Comparison of ENCODE assay signal across 9 cellular contexts in the genomic region with DNA sequence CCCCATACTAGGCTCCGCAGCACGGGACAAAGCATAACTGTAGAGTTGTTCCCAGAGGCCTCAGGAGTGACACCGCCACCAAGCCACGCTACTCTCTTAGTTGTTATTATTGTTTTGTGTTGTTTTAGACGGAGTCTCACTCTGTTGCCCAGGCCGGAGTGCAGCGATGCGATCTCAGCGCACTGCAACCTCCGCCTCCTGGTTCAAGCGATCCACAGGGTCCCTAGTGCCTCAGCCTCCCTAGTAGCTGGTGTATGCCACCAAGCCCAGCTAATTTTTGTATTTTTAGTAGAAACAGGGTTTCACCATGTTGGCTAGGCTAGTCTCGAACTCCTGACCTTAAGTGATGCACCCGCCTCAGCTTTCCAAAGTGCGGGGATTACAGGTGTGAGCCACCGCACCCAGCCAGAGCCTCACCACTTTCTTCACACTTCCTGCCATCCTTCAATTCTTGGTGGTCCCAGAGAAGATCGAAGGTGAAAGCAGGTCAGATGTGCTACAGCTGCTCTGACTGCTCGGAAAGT. TPM values are rescaled to one million over a fixed set of nuclear protein-coding genes. Genes with fewer than 3 reads are reported as not detected.
DNase-seq lines count a peak whose midpoint lies in the region; ATAC-seq, FAIRE-seq and TF ChIP-seq lines count a peak whose summit lies in the region.
"Had no signal": no experiment of that assay in that cellular context is flagged by ENCODE, and none has a peak within 500 bp of the region (broad histone marks: within the 10 kb centered on the region; RNA-seq: fewer than 3 reads in every experiment).

No MANE protein-coding gene starts in this region.

- H3K9me3 ChIP-seq in CD4-positive, alpha-beta memory T cell (ENCODE audit: control insufficient read depth in 1 of 2, low read length in 2 of 2) = no peaks in the 10 kb centered on the region
- H3K9me3 ChIP-seq in Panc1 (ENCODE audit: control insufficient read depth, insufficient read depth, low read depth, low read length) = no peaks in the 10 kb centered on the region
- no peaks in the 10 kb centered on the region for H3K9me3 ChIP-seq in osteoblast (ENCODE audit: low read depth, low read length)

- no peaks in the 10 kb centered on the region for H4K20me1 ChIP-seq in osteoblast (ENCODE audit: insufficient read depth, low read length)

- 0 out of 2 replicates have a peak, but pooled peaks have one; percentile 1 for ATAC-seq in Panc1
- no peak for ATAC-seq in HG03095 (IDR thresholded peaks at IDR 0.05; ENCODE audit: unreplicated experiment)
- ATAC-seq in HG02938 (IDR thresholded peaks at IDR 0.05; ENCODE audit: unreplicated experiment) = no peak

- H2AFZ ChIP-seq in osteoblast (ENCODE audit: low read length) = peak overlapping the region; percentile 86

- peaks cover 2% of the 10 kb centered on the region for H3K79me2 ChIP-seq in osteoblast (ENCODE audit: insufficient read depth, low read length)

- H3K9me3 Mint-ChIP-seq in CD4-positive, alpha-beta memory T cell = no peaks in the 10 kb centered on the region

- CTCF ChIA-PET in CD4-positive, alpha-beta memory T cell (lab: Charles Lee; ENCODE audit: partially characterized antibody) = interaction anchor here (0.9 to 2.9 kb wide), 7 partner anchors 10 to 343 kb away, joined by 3 to 19 read pairs (median 4); a partner anchor contains a TSS
- CTCF ChIA-PET in Panc1 (lab: Charles Lee) = no interaction called here

- no peaks in the 10 kb centered on the region for H3K27me3 Mint-ChIP-seq in CD4-positive, alpha-beta memory T cell

- H3K4me3 ChIP-seq in CD4-positive, alpha-beta memory T cell (ENCODE audit: low read length in 2 of 2) = peak overlapping the region; percentile 59 to 97
- H3K4me3 ChIP-seq in Panc1 (ENCODE audit: low read depth in 2 of 2, low read length in 2 of 2) = peak overlapping the region; percentile 85 to 92
- H3K4me3 ChIP-seq in epithelial cell of proximal tubule (ENCODE audit: low read depth, low read length) = peak overlapping the region; percentile 94
- H3K4me3 ChIP-seq in osteoblast (ENCODE audit: insufficient read depth, low read length) = peak overlapping the region; percentile 88

- FAIRE-seq in GM19239 (lab: Jason Lieb, UNC) = no peak

- intact Hi-C loops in CD4-positive, alpha-beta memory T cell (cut with micrococcal nuclease) = loop anchor here (5.0 kb wide), 1 partner anchor 144 kb away; a partner anchor contains a TSS
- intact Hi-C loops in Panc1 (cut with micrococcal nuclease; ENCODE audit: unreplicated experiment) = no loop called here

- peak overlapping the region; percentile 91 for H3K4me2 ChIP-seq in osteoblast (ENCODE audit: insufficient read depth, low read length)

- BruUV-seq in Panc1 (replicated peaks; lab: Mats Ljungman, UMichigan) = no TSS peak

- peaks cover 9 to 21% (median 12%) of the 10 kb centered on the region in 4 donors for H3K4me1 Mint-ChIP-seq in CD4-positive, alpha-beta memory T cell

- TF ChIP-seq CTCF in Panc1 (IDR thresholded peaks at IDR 0.05) (no peak), epithelial cell of proximal tubule (conservative IDR thresholded peaks at IDR 0.05; ENCODE audit: low read depth, low read length) (no peak), osteoblast (IDR thresholded peaks at IDR 0.05; ENCODE audit: extremely low read depth, low read depth, low read length) (no peak)

- POLR2A ChIA-PET in CD4-positive, alpha-beta memory T cell (lab: Charles Lee; ENCODE audit: partially characterized antibody) = interaction anchor here (0.6 to 4.2 kb wide), 22 partner anchors 9 to 327 kb away, joined by 3 to 91 read pairs (median 6); a partner anchor contains a TSS
- POLR2A ChIA-PET in Panc1 (lab: Charles Lee) = interaction anchor here (0.7 to 1.2 kb wide), 3 partner anchors 12 to 84 kb away, joined by 3 to 12 read pairs (median 4); a partner anchor contains a TSS

- in situ Hi-C loops in Panc1 (cut with HindIII; ENCODE audit: low pct_unique_long_range_greater_than_20kb, low sequenced_read_pairs) = no loop called here

- peak overlapping the region; percentile 93 to 99 (median 97) for H3K27ac Mint-ChIP-seq in CD4-positive, alpha-beta memory T cell

- peaks cover 15% of the 10 kb centered on the region for H3K4me1 ChIP-seq in CD4-positive, alpha-beta memory T cell (ENCODE audit: insufficient read depth, low read length)
- H3K4me1 ChIP-seq in Panc1 (ENCODE audit: control insufficient read depth, insufficient read depth, low read length) = peaks cover 3% of the 10 kb centered on the region; the same call in 1 of the 2 replicates
- peaks cover 9% of the 10 kb centered on the region for H3K4me1 ChIP-seq in osteoblast (ENCODE audit: insufficient read depth, low read length)

- no peaks in the 10 kb centered on the region for H3K36me3 ChIP-seq in CD4-positive, alpha-beta memory T cell (ENCODE audit: insufficient read depth, low read length)
- H3K36me3 ChIP-seq in Panc1 (ENCODE audit: control insufficient read depth, insufficient read depth, low read length) = no peaks in the 10 kb centered on the region
- H3K36me3 ChIP-seq in osteoblast (ENCODE audit: insufficient read depth, low read length) = peaks cover 11% of the 10 kb centered on the region

- H3K4me3 Mint-ChIP-seq in CD4-positive, alpha-beta memory T cell = peak overlapping the region; percentile 94 to 99 (median 98)

- peak overlapping the region; percentile 92 for H3K27ac ChIP-seq in CD4-positive, alpha-beta memory T cell (ENCODE audit: low read depth, low read length)
- peak overlapping the region; percentile 96 for H3K27ac ChIP-seq in Panc1 (ENCODE audit: low read length)
- no peak overlapping the region for H3K27ac ChIP-seq in osteoblast (ENCODE audit: low read depth, low read length)

- no peaks in the 10 kb centered on the region for H3K27me3 ChIP-seq in CD4-positive, alpha-beta memory T cell (ENCODE audit: insufficient read depth, low read length)
- H3K27me3 ChIP-seq in Panc1 (ENCODE audit: control insufficient read depth, insufficient read depth, low read length) (no peaks in the 10 kb centered on the region), osteoblast (ENCODE audit: insufficient read depth, low read length) (no peaks in the 10 kb centered on the region)

- DNase-seq in CD4-positive, alpha-beta memory T cell = no peak
- no peak for DNase-seq in Panc1 (ENCODE audit: low read depth, low spot score)
- no peak for DNase-seq in epithelial cell of proximal tubule (ENCODE audit: low read depth)
- DNase-seq in osteoblast (ENCODE audit: insufficient read length, low spot score, missing footprints) = no peak
- no peak for DNase-seq in activated CD4-positive, CD25-positive, alpha-beta regulatory T cell (lab: John Stamatoyannopoulos, UW)
- no peak for DNase-seq in GM19239 (ENCODE audit: insufficient read length, low spot score)

- H3K36me3 Mint-ChIP-seq in CD4-positive, alpha-beta memory T cell = peaks cover 1 to 27% of the 10 kb centered on the region in 2 donors

RNA-seq across cellular contexts. Expression of a gene that starts 11.8 kb away (rescaled TPM):
- total RNA-seq in CD4-positive, alpha-beta memory T cell = 10 to 100 TPM; 89.2 to 89.8 TPM
- polyA plus RNA-seq in CD4-positive, alpha-beta memory T cell = 10 to 100 TPM; 39.6 to 82.2 TPM
- total RNA-seq in Panc1 (2021; ENCODE audit: unreplicated experiment) (109 TPM), epithelial cell of proximal tubule (95.0 and 155 TPM in 2 replicates), osteoblast (112 and 128 TPM in 2 replicates)
- polyA plus RNA-seq in Panc1 (2012; ENCODE audit: insufficient read length) = 65.9 TPM

RNA-seq across cellular contexts. Expression of a gene that starts 24.6 kb away (rescaled TPM):
- total RNA-seq in CD4-positive, alpha-beta memory T cell = not detected
- polyA plus RNA-seq in CD4-positive, alpha-beta memory T cell = not detected
- total RNA-seq in Panc1 (2021; ENCODE audit: unreplicated experiment) (not detected), epithelial cell of proximal tubule (not detected in 2 replicates), osteoblast (not detected in 2 replicates)
- polyA plus RNA-seq in Panc1 (2012; ENCODE audit: insufficient read length) = not detected
- total RNA-seq: myocyte had no signal

RNA-seq across cellular contexts. Expression of a gene that starts 38.0 kb away (rescaled TPM):
- 10 to 100 TPM; 83.4 to 86.7 TPM for total RNA-seq in CD4-positive, alpha-beta memory T cell
- 10 to 100 TPM; 92.7 to 95.8 TPM for polyA plus RNA-seq in CD4-positive, alpha-beta memory T cell
- total RNA-seq in Panc1 (2021; ENCODE audit: unreplicated experiment) (72.8 TPM), epithelial cell of proximal tubule (52.2 and 59.0 TPM in 2 replicates), osteoblast (33.3 TPM in 2 replicates)
- polyA plus RNA-seq in Panc1 (2012; ENCODE audit: insufficient read length) = 110 TPM
